ENCODE assay signal across 10 cellular contexts in genomic region chr1:172450524-172450885, GRCh38. TPM values are rescaled to one million over a fixed set of nuclear protein-coding genes. Genes with fewer than 3 reads are reported as not detected.
DNase-seq lines count a peak whose midpoint lies in the region; ATAC-seq, FAIRE-seq and TF ChIP-seq lines count a peak whose summit lies in the region.
"Had no signal": no experiment of that assay in that cellular context is flagged by ENCODE, and none has a peak within 500 bp of the region (broad histone marks: within the 10 kb centered on the region; RNA-seq: fewer than 3 reads in every experiment).

No MANE protein-coding gene starts in this region.

- peak overlapping the region; percentile 27; the same call in 1 of the 2 replicates for H3K4me2 ChIP-seq in OCI-LY7 (ENCODE audit: low read length)

- H3K4me3 ChIP-seq in OCI-LY7 (ENCODE audit: low read depth, low read length, poor library complexity, severe bottlenecking) (no peak overlapping the region), right cardiac atrium (ENCODE audit: low read length) (no peak overlapping the region), small intestine (ENCODE audit: low read depth in 1 of 2, low read length in 2 of 2) (no peak overlapping the region)

- H3K4me1 ChIP-seq in OCI-LY7 (ENCODE audit: insufficient read depth, low read length, poor library complexity, severe bottlenecking) (no peaks in the 10 kb centered on the region), right cardiac atrium (ENCODE audit: control insufficient read depth, insufficient read depth, low read length) (peaks cover 3% of the 10 kb centered on the region), small intestine (ENCODE audit: control insufficient read depth in 2 of 2, insufficient read depth in 1 of 2, low read depth in 1 of 2, low read length in 1 of 2) (peaks cover 0 to 1% of the 10 kb centered on the region in 2 donors)

- peak overlapping the region; percentile 45; the same call in 1 of the 2 replicates for H2AFZ ChIP-seq in OCI-LY7 (ENCODE audit: low read length)

- TF ChIP-seq POLR2A in GM18505 (IDR thresholded peaks at IDR 0.05; ENCODE audit: borderline replicate concordance, extremely low read depth, insufficient read depth, insufficient read length), result no peak

- H3K27ac Mint-ChIP-seq in activated CD4-positive, alpha-beta T cell treated with anti-CD3 and anti-CD28 coated beads, Interleukin-2, amount 10 ng/mL, durations not matched to agents 24 days and 14 days, result peak overlapping the region; percentile 65
- no peak overlapping the region for H3K27ac Mint-ChIP-seq in activated CD4-positive, alpha-beta T cell treated with anti-CD3 and anti-CD28 coated beads for 36 hours

- CTCF ChIA-PET in activated CD4-positive, alpha-beta T cell treated with anti-CD3 and anti-CD28 coated beads for 36 hours (lab: Charles Lee), result interaction anchor here (0.6 to 2.6 kb wide), 20 partner anchors 8 to 465 kb away, joined by 3 to 16 read pairs (median 4); partner anchors contain the start of gene C1orf105
- CTCF ChIA-PET in OCI-LY7 (lab: Charles Lee; ENCODE audit: unreplicated experiment), result no interaction called here

- H3K27me3 Mint-ChIP-seq in activated CD4-positive, alpha-beta T cell treated with anti-CD3 and anti-CD28 coated beads, Interleukin-2, amount 10 ng/mL, durations not matched to agents 24 days and 14 days, result peaks cover 2% of the 10 kb centered on the region
- H3K27me3 Mint-ChIP-seq in activated CD4-positive, alpha-beta T cell treated with anti-CD3 and anti-CD28 coated beads for 36 hours, result no peaks in the 10 kb centered on the region

- H4K20me1 ChIP-seq in OCI-LY7 (ENCODE audit: insufficient read depth, low read length), result no peaks in the 10 kb centered on the region

- peaks cover 27% of the 10 kb centered on the region for H3K4me1 Mint-ChIP-seq in activated CD4-positive, alpha-beta T cell treated with anti-CD3 and anti-CD28 coated beads, Interleukin-2, amount 10 ng/mL, durations not matched to agents 24 days and 14 days
- peaks cover 23% of the 10 kb centered on the region for H3K4me1 Mint-ChIP-seq in activated CD4-positive, alpha-beta T cell treated with anti-CD3 and anti-CD28 coated beads for 36 hours

- no peaks in the 10 kb centered on the region for H3K36me3 Mint-ChIP-seq in activated CD4-positive, alpha-beta T cell treated with anti-CD3 and anti-CD28 coated beads, Interleukin-2, amount 10 ng/mL, durations not matched to agents 24 days and 14 days (ENCODE audit: low read depth)
- no peaks in the 10 kb centered on the region for H3K36me3 Mint-ChIP-seq in activated CD4-positive, alpha-beta T cell treated with anti-CD3 and anti-CD28 coated beads for 36 hours (ENCODE audit: low read depth)

- DNase-seq in activated CD4-positive, alpha-beta T cell treated with anti-CD3 and anti-CD28 coated beads, Interleukin-2, amount 10 ng/mL, durations not matched to agents 24 days and 14 days, result peak; percentile 70
- no peak for DNase-seq in activated CD4-positive, alpha-beta T cell treated with anti-CD3 and anti-CD28 coated beads for 36 hours
- DNase-seq in OCI-LY7 (ENCODE audit: low spot score) (no peak), right cardiac atrium (peak in 1 of 3 donors; percentile 55), small intestine (peak; percentile 84)
- no peak for DNase-seq in stimulated activated CD4-positive, alpha-beta T cell treated with anti-CD3 and anti-CD28 coated beads, Interleukin-4, amount 100 ng/mL, for 24 hours

- intact Hi-C loops in activated CD4-positive, alpha-beta T cell treated with anti-CD3 and anti-CD28 coated beads, Interleukin-2, amount 10 ng/mL, durations not matched to agents 24 days and 14 days (cut with micrococcal nuclease), result loop anchor here (1.0 to 5.0 kb wide), 6 partner anchors 178 to 387 kb away; no protein-coding TSS in a partner anchor
- intact Hi-C loops in activated CD4-positive, alpha-beta T cell treated with anti-CD3 and anti-CD28 coated beads for 36 hours (cut with DNase I, micrococcal nuclease), result loop anchor here (1.0 to 5.0 kb wide), 5 partner anchors 62 to 278 kb away; partner anchors contain the start of gene SUCO (in 1 of the 2)
- intact Hi-C loops in OCI-LY7 (cut with micrococcal nuclease; ENCODE audit: unreplicated experiment), result loop anchor here (1.0 to 10.0 kb wide), 2 partner anchors 154 to 269 kb away; no protein-coding TSS in a partner anchor
- intact Hi-C loops in right cardiac atrium (cut with DNase I), result loop anchor here in 2 of 4 donors (5.0 to 10.0 kb wide), 3 partner anchors 82 to 264 kb away; partner anchors contain the start of gene SUCO (in 2 of the 2)

- H3K9me2 ChIP-seq in OCI-LY7 (ENCODE audit: insufficient read depth, low read length), result no peaks in the 10 kb centered on the region

- FAIRE-seq in small intestine (lab: Jason Lieb, UNC), result no peak
- FAIRE-seq: frontal cortex had no signal

- peak overlapping the region; percentile 39 for H3K4me3 Mint-ChIP-seq in activated CD4-positive, alpha-beta T cell treated with anti-CD3 and anti-CD28 coated beads, Interleukin-2, amount 10 ng/mL, durations not matched to agents 24 days and 14 days
- no peak overlapping the region for H3K4me3 Mint-ChIP-seq in activated CD4-positive, alpha-beta T cell treated with anti-CD3 and anti-CD28 coated beads for 36 hours

- H3K27me3 ChIP-seq in right cardiac atrium (ENCODE audit: control insufficient read depth, insufficient read depth) (no peaks in the 10 kb centered on the region), small intestine (ENCODE audit: control insufficient read depth in 2 of 2, insufficient read depth in 2 of 2, low read length in 2 of 2) (no peaks in the 10 kb centered on the region)

- H3K27ac ChIP-seq in OCI-LY7 (ENCODE audit: low read depth, low read length, poor library complexity, severe bottlenecking) (no peak overlapping the region), right cardiac atrium (ENCODE audit: low read length) (peak overlapping the region; percentile 21), small intestine (ENCODE audit: low read depth in 1 of 2, low read length in 1 of 2) (peak overlapping the region; percentile 76 to 79)

- H3K9me3 Mint-ChIP-seq in activated CD4-positive, alpha-beta T cell treated with anti-CD3 and anti-CD28 coated beads, Interleukin-2, amount 10 ng/mL, durations not matched to agents 24 days and 14 days, result no peaks in the 10 kb centered on the region
- no peaks in the 10 kb centered on the region for H3K9me3 Mint-ChIP-seq in activated CD4-positive, alpha-beta T cell treated with anti-CD3 and anti-CD28 coated beads for 36 hours (ENCODE audit: low read depth)

- H3K36me3 ChIP-seq in OCI-LY7 (ENCODE audit: insufficient read depth, low read length), result no peaks in the 10 kb centered on the region
- no peaks in the 10 kb centered on the region for H3K36me3 ChIP-seq in small intestine (ENCODE audit: control insufficient read depth in 2 of 2, insufficient read depth in 2 of 2, low read length in 2 of 2)

- WGBS in right cardiac atrium, result 62% methylated on average over 7 of the region's 7 CpGs
- WGBS in small intestine, 3 donors, result 14 to 49% (median 41%) methylated on average over 7 of the region's 7 CpGs

- POLR2A ChIA-PET in activated CD4-positive, alpha-beta T cell treated with anti-CD3 and anti-CD28 coated beads for 36 hours (lab: Charles Lee), result no interaction called here
- POLR2A ChIA-PET in OCI-LY7 (lab: Charles Lee), result interaction anchor here (0.7 kb wide), 1 partner anchor 668 kb away, joined by 3 read pairs; no protein-coding TSS in a partner anchor

- H3K9me3 ChIP-seq in OCI-LY7 (ENCODE audit: low read length) (no peaks in the 10 kb centered on the region), right cardiac atrium (ENCODE audit: control insufficient read depth, low read length) (no peaks in the 10 kb centered on the region), small intestine (ENCODE audit: control insufficient read depth, low read depth) (no peaks in the 10 kb centered on the region)

- TF ChIP-seq CTCF in OCI-LY7 (conservative IDR thresholded peaks at IDR 0.05; ENCODE audit: low read length), result no peak

- no TSS peak for BruUV-seq in OCI-LY7 (replicated peaks; lab: Mats Ljungman, UMichigan)

- no peak for ATAC-seq in activated CD4-positive, alpha-beta T cell treated with anti-CD3 and anti-CD28 coated beads for 36 hours
- ATAC-seq in right cardiac atrium, result no peak
- ATAC-seq in GM18505 (IDR thresholded peaks at IDR 0.05; ENCODE audit: unreplicated experiment), result no peak
- ATAC-seq in HG03039 (IDR thresholded peaks at IDR 0.05; ENCODE audit: unreplicated experiment), result no peak

- no peaks in the 10 kb centered on the region for H3K79me2 ChIP-seq in OCI-LY7 (ENCODE audit: insufficient read depth, low read depth, low read length)

RNA-seq across cellular contexts. Expression of gene PIGC, which starts 6.6 kb away (rescaled TPM):
- total RNA-seq in activated CD4-positive, alpha-beta T cell treated with anti-CD3 and anti-CD28 coated beads, Interleukin-2, amount 10 ng/mL, durations not matched to agents 24 days and 14 days, result 20.4 and 23.9 TPM in 2 replicates
- total RNA-seq in activated CD4-positive, alpha-beta T cell treated with anti-CD3 and anti-CD28 coated beads for 36 hours, result 10 to 100 TPM; 14.7 to 17.1 TPM
- 14.7 and 15.4 TPM in 2 replicates for total RNA-seq in OCI-LY7 (2014; rRNA removed; shearing (Covaris generic))
- total RNA-seq in OCI-LY7 (2022), result 17.1 and 18.4 TPM in 2 replicates
- total RNA-seq in right cardiac atrium, result 10 to 100 TPM; 15.0 to 19.1 (median 18.5) TPM
- 20.6 TPM for polyA plus RNA-seq in right cardiac atrium
- polyA plus RNA-seq in small intestine, result 10 to 100 TPM; 19.0 to 24.6 (median 22.2) TPM

RNA-seq across cellular contexts. Expression of gene C1orf105, which starts 30.0 kb away (rescaled TPM):
- not detected in 2 replicates for total RNA-seq in activated CD4-positive, alpha-beta T cell treated with anti-CD3 and anti-CD28 coated beads, Interleukin-2, amount 10 ng/mL, durations not matched to agents 24 days and 14 days
- total RNA-seq in activated CD4-positive, alpha-beta T cell treated with anti-CD3 and anti-CD28 coated beads for 36 hours, result not detected
- not detected in 2 replicates for total RNA-seq in OCI-LY7 (2014; rRNA removed; shearing (Covaris generic))
- not detected in 2 replicates for total RNA-seq in OCI-LY7 (2022)
- 10 to 100 TPM in 3 of 4 donors, 1 to 10 TPM in 1; 3.2 to 19.1 (median 12.4) TPM for total RNA-seq in right cardiac atrium
- 21.5 TPM for polyA plus RNA-seq in right cardiac atrium
- 1 to 10 TPM in 1 of 3 donors, under 1 TPM in 1, not detected in 1; 0.10 to 1.1 TPM for polyA plus RNA-seq in small intestine
- total RNA-seq: frontal cortex, SK-MEL-5 had no signal

Comparison
In these comparisons a context has a peak if more than half of its experiments do, and no peak if none do; other contexts are left out.
1. DNase-seq: peak in activated CD4-positive, alpha-beta T cell treated with anti-CD3 and anti-CD28 coated beads, Interleukin-2, amount 10 ng/mL, durations not matched to agents 24 days and 14 days (single experiment) and small intestine (single experiment); none in activated CD4-positive, alpha-beta T cell treated with anti-CD3 and anti-CD28 coated beads for 36 hours (single experiment), OCI-LY7 (single experiment) and stimulated activated CD4-positive, alpha-beta T cell treated with anti-CD3 and anti-CD28 coated beads, Interleukin-4, amount 100 ng/mL, for 24 hours (single experiment).